In the genomic region with DNA sequence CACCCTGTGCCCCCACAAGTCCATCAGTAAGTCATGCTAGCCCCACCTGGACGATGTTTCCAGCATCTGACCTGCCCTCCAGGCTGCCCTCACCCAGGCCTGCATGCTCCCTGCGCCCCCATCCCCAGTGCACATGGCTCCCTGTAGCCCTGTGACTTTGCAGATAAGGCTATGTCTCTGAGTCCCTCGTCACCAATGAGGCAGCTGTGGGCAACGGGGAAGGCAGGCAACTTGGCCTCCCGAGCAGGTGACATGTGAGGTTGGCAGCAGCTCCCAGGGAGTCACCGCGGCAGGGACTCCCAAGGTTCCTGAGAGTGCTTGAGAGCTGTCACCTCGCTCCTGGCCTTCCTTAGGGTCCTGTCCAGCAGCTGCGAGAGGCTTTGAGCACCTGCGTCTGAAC, we compare ENCODE assay signal across 20 cellular contexts. TPM values are rescaled to one million over a fixed set of nuclear protein-coding genes. Genes with fewer than 3 reads are reported as not detected.
DNase-seq lines count a peak whose midpoint lies in the region; ATAC-seq, FAIRE-seq and TF ChIP-seq lines count a peak whose summit lies in the region.
"Had no signal": no experiment of that assay in that cellular context is flagged by ENCODE, and none has a peak within 500 bp of the region (broad histone marks: within the 10 kb centered on the region; RNA-seq: fewer than 3 reads in every experiment).

No MANE protein-coding gene starts in this region.

- in situ Hi-C loops in K562 (cut with MboI): no loop called here

- H3K27ac ChIP-seq in K562 (ENCODE audit: extremely low read depth, low read depth, low read length) (no peak overlapping the region), kidney (ENCODE audit: low read depth in 2 of 2, low read length in 2 of 2) (no peak overlapping the region), osteoblast (ENCODE audit: low read depth, low read length) (no peak overlapping the region)
- H3K27ac ChIP-seq: HL-60 had no signal

- TF ChIP-seq CTCF in K562 (IDR thresholded peaks at IDR 0.05 in 2 of 3, conservative IDR thresholded peaks at IDR 0.05 in 1 of 3; ENCODE audit: insufficient read depth in 2 of 3, low read depth in 1 of 3, low read length in 3 of 3): no peak
- TF ChIP-seq CTCF in kidney (IDR thresholded peaks at IDR 0.05; ENCODE audit: borderline replicate concordance, extremely low read depth, insufficient read depth): no peak
- TF ChIP-seq CTCF in osteoblast (IDR thresholded peaks at IDR 0.05; ENCODE audit: extremely low read depth, low read depth, low read length): no peak

- WGBS in K562 (ENCODE audit: insufficient coverage, low coverage, missing lambda C conversion rate): 45% methylated on average over 10 of the region's 10 CpGs

- H3K9ac ChIP-seq in K562 (ENCODE audit: insufficient read depth in 1 of 2, low read depth in 2 of 2, low read length in 2 of 2): peak overlapping the region in 1 of 2 experiments; percentile 7; a peak in 1 of 4 replicates
- H3K9ac ChIP-seq in kidney (ENCODE audit: low read length in 2 of 2): no peak overlapping the region

- BruUV-seq in K562 (replicated peaks; lab: Mats Ljungman, UMichigan): no TSS peak

- FAIRE-seq in K562 (lab: Jason Lieb, UNC): no peak
- FAIRE-seq in kidney (lab: Jason Lieb, UNC): no peak
- FAIRE-seq: GM12892, GM18507 had no signal

- CTCF ChIA-PET in K562 (lab: Yijun Ruan, JAX; ENCODE audit: low intra/inter-chr PET ratio): no interaction called here
- CTCF ChIA-PET in activated naive CD4-positive, alpha-beta T cell treated with anti-CD3 and anti-CD28 coated beads, Interleukin-2, amount 10 ng/mL, durations not matched to agents 7 days and 5 days (lab: Charles Lee): interaction anchor here (1.3 kb wide), 1 partner anchor 19 kb away, joined by 3 read pairs; no protein-coding TSS in a partner anchor

- H3K36me3 Mint-ChIP-seq in activated naive CD4-positive, alpha-beta T cell treated with anti-CD3 and anti-CD28 coated beads, Interleukin-2, amount 10 ng/mL, durations not matched to agents 7 days and 5 days: no peaks in the 10 kb centered on the region
- H3K36me3 Mint-ChIP-seq: CD4-positive, CD25-positive, alpha-beta regulatory T cell had no signal

- no peak for TF ChIP-seq EP300 in K562 (IDR thresholded peaks at IDR 0.05; ENCODE audit: low read length)

- H3K4me3 ChIP-seq in K562: no peak overlapping the region
- H3K4me3 ChIP-seq in kidney (ENCODE audit: low read length in 2 of 2): no peak overlapping the region
- H3K4me3 ChIP-seq in osteoblast (ENCODE audit: insufficient read depth, low read length): no peak overlapping the region
- H3K4me3 ChIP-seq: HAP-1 had no signal

- no peak overlapping the region for H3K4me3 Mint-ChIP-seq in activated naive CD4-positive, alpha-beta T cell treated with anti-CD3 and anti-CD28 coated beads, Interleukin-2, amount 10 ng/mL, durations not matched to agents 7 days and 5 days
- H3K4me3 Mint-ChIP-seq: CD4-positive, CD25-positive, alpha-beta regulatory T cell; CD8-positive, alpha-beta memory T cell had no signal

- H3K27me3 ChIP-seq in K562 (ENCODE audit: control insufficient read depth in 2 of 2, insufficient read depth in 2 of 2, low read length in 2 of 2) (no peaks in the 10 kb centered on the region), osteoblast (ENCODE audit: insufficient read depth, low read length) (peaks cover 21% of the 10 kb centered on the region)
- H3K27me3 ChIP-seq: BE2C had no signal

- no peaks in the 10 kb centered on the region for H3K9me3 ChIP-seq in K562 (replicated peaks; ENCODE audit: control insufficient read depth, insufficient read depth, low read depth, low read length)
- H3K9me3 ChIP-seq in kidney (ENCODE audit: control insufficient read depth in 1 of 2, low read length in 2 of 2): no peaks in the 10 kb centered on the region
- H3K9me3 ChIP-seq in osteoblast (ENCODE audit: low read depth, low read length): no peaks in the 10 kb centered on the region
- H3K9me3 ChIP-seq: BE2C had no signal

- no peaks in the 10 kb centered on the region for H3K9me1 ChIP-seq in K562 (ENCODE audit: control insufficient read depth, insufficient read depth, low read length)

- H3K4me1 Mint-ChIP-seq in activated naive CD4-positive, alpha-beta T cell treated with anti-CD3 and anti-CD28 coated beads, Interleukin-2, amount 10 ng/mL, durations not matched to agents 7 days and 5 days: peaks cover 10% of the 10 kb centered on the region
- H3K4me1 Mint-ChIP-seq: CD4-positive, CD25-positive, alpha-beta regulatory T cell; CD8-positive, alpha-beta memory T cell had no signal

- H3K36me3 ChIP-seq in K562 (ENCODE audit: control insufficient read depth, insufficient read depth, low read length) (no peaks in the 10 kb centered on the region), kidney (ENCODE audit: control insufficient read depth in 1 of 2, insufficient read depth in 2 of 2, low read length in 2 of 2) (no peaks in the 10 kb centered on the region), osteoblast (ENCODE audit: insufficient read depth, low read length) (no peaks in the 10 kb centered on the region)
- H3K36me3 ChIP-seq: BE2C, HAP-1 had no signal

- H3K27me3 Mint-ChIP-seq in activated naive CD4-positive, alpha-beta T cell treated with anti-CD3 and anti-CD28 coated beads, Interleukin-2, amount 10 ng/mL, durations not matched to agents 7 days and 5 days: peaks cover 90% of the 10 kb centered on the region

- H3K4me2 ChIP-seq in K562 (ENCODE audit: insufficient read depth, low read length): no peak overlapping the region
- no peak overlapping the region for H3K4me2 ChIP-seq in osteoblast (ENCODE audit: insufficient read depth, low read length)

- DNase-seq in D341Med (ENCODE audit: low spot score) (peak; percentile 17), K562 (ENCODE audit: extremely low read depth in 1 of 4, low spot score in 3 of 4) (peak in 1 of 4 experiments; percentile 7), kidney (peak; percentile 51), osteoblast (ENCODE audit: insufficient read length, low spot score, missing footprints) (peak; percentile 71)
- DNase-seq in activated naive CD4-positive, alpha-beta T cell treated with anti-CD3 and anti-CD28 coated beads, Interleukin-2, amount 10 ng/mL, durations not matched to agents 7 days and 5 days: no peak
- DNase-seq: BE2C; C1 segment of cervical spinal cord; CD4-positive, CD25-positive, alpha-beta regulatory T cell; COR-L47; DMS153; DMS79; GDM1; GOT3 had no signal

- ATAC-seq in K562: no peak
- ATAC-seq in HG02763 (IDR thresholded peaks at IDR 0.05; ENCODE audit: unreplicated experiment): no peak
- no peak for ATAC-seq in HG03354 (IDR thresholded peaks at IDR 0.05; ENCODE audit: poor library complexity, severe bottlenecking, unreplicated experiment)

- peaks cover 9 to 38% of the 10 kb centered on the region in 2 experiments for H3K4me1 ChIP-seq in K562 (replicated peaks in 1 of 2; ENCODE audit: control insufficient read depth in 2 of 2, insufficient read depth in 2 of 2, low read length in 2 of 2)
- no peaks in the 10 kb centered on the region for H3K4me1 ChIP-seq in kidney (ENCODE audit: control insufficient read depth in 1 of 2, insufficient read depth in 1 of 2, low read depth in 1 of 2, low read length in 2 of 2)
- H3K4me1 ChIP-seq in osteoblast (ENCODE audit: insufficient read depth, low read length): no peaks in the 10 kb centered on the region
- H3K4me1 ChIP-seq: BE2C, HAP-1 had no signal

- intact Hi-C loops in K562 (cut with micrococcal nuclease) (no loop called here), kidney (cut with DNase I) (no loop called here)

- H3K79me2 ChIP-seq in K562 (ENCODE audit: control insufficient read depth, insufficient read depth, low read length) (no peaks in the 10 kb centered on the region), osteoblast (ENCODE audit: insufficient read depth, low read length) (no peaks in the 10 kb centered on the region)

- TF ChIP-seq POLR2A in K562 (conservative IDR thresholded peaks at IDR 0.05): no peak

- no peak overlapping the region for H3K27ac Mint-ChIP-seq in activated naive CD4-positive, alpha-beta T cell treated with anti-CD3 and anti-CD28 coated beads, Interleukin-2, amount 10 ng/mL, durations not matched to agents 7 days and 5 days
- H3K27ac Mint-ChIP-seq: CD4-positive, CD25-positive, alpha-beta regulatory T cell; CD8-positive, alpha-beta memory T cell had no signal

- no peaks in the 10 kb centered on the region for H3K9me3 Mint-ChIP-seq in activated naive CD4-positive, alpha-beta T cell treated with anti-CD3 and anti-CD28 coated beads, Interleukin-2, amount 10 ng/mL, durations not matched to agents 7 days and 5 days
- H3K9me3 Mint-ChIP-seq: CD8-positive, alpha-beta memory T cell had no signal

- H2AFZ ChIP-seq in K562 (ENCODE audit: low read depth, low read length) (no peak overlapping the region), osteoblast (ENCODE audit: low read length) (no peak overlapping the region)

- no peak for TF ChIP-seq RAD21 in K562 (CRISPR knock-in tag; conservative IDR thresholded peaks at IDR 0.05 in 1 of 2, IDR thresholded peaks at IDR 0.05 in 1 of 2)

- H4K20me1 ChIP-seq in K562 (replicated peaks; ENCODE audit: control insufficient read depth, insufficient read depth, low read length) (no peaks in the 10 kb centered on the region), osteoblast (ENCODE audit: insufficient read depth, low read length) (no peaks in the 10 kb centered on the region)

- POLR2A ChIA-PET in K562 (lab: Yijun Ruan, JAX): interaction anchor here (0.7 to 1.2 kb wide), 2 partner anchors 17 to 24 kb away, joined by 3 to 4 read pairs; no protein-coding TSS in a partner anchor

RNA-seq across cellular contexts. Expression of gene AGPAT3, which starts 32.4 kb away (rescaled TPM):
- total RNA-seq in K562 (2011; cell fraction: chromatin; rRNA removed; ENCODE audit: low replicate concordance): 91.3 and 152 TPM in 2 replicates
- total RNA-seq in K562 (2011; cell fraction: nucleolus; rRNA removed): 92.9 and 103 TPM in 2 replicates
- total RNA-seq in K562 (2011; cell fraction: nucleoplasm; rRNA removed): 104 and 106 TPM in 2 replicates
- total RNA-seq in K562 (2014; rRNA removed) (41.3 and 50.4 TPM in 2 replicates), K562 (2014; rRNA removed; fragmentation: Illumina TruSeq; extraction: Trizol) (27.3 and 28.6 TPM in 2 replicates), K562 (2015; rRNA removed; fragmentation: Illumina TruSeq; extraction: Trizol) (33.7 and 35.7 TPM in 2 replicates), K562 (2021) (88.4 and 90.1 TPM in 2 replicates), kidney (86.2 TPM), osteoblast (37.4 and 47.4 TPM in 2 replicates)
- polyA plus RNA-seq in K562 (2011; rRNA removed) (48.3 and 63.4 TPM in 2 replicates), K562 (2014; fragmentation: Illumina TruSeq; extraction: Trizol) (33.2 and 48.4 TPM in 2 replicates), K562 (2014; fragmentation: Nextera tagmentation; extraction: Ambion mirVana) (1 to 10 TPM; 1.5 TPM), K562 (2014; rRNA removed) (46.6 and 50.1 TPM in 2 replicates), kidney (ENCODE audit: insufficient read depth, low read depth, low replicate concordance) (40.3 TPM)
- 66.5 and 76.4 TPM in 2 replicates for polyA plus RNA-seq in K562 (2011; cell fraction: cytosol; rRNA removed)
- polyA plus RNA-seq in K562 (2011; cell fraction: nucleus; rRNA removed): 70.1 and 87.0 TPM in 2 replicates
- polyA plus RNA-seq in K562 (2012): 42.6 and 65.7 TPM in 2 replicates
- polyA minus RNA-seq in K562 (2011; rRNA and poly(A)+ RNA removed): 40.0 and 57.0 TPM in 2 replicates
- 48.7 and 66.4 TPM in 2 replicates for polyA minus RNA-seq in K562 (2011; cell fraction: cytosol; rRNA and poly(A)+ RNA removed)
- polyA minus RNA-seq in K562 (2011; cell fraction: nucleus; rRNA and poly(A)+ RNA removed): 26.1 and 32.4 TPM in 2 replicates

RNA-seq across cellular contexts. Expression of gene RRP1, which starts 43.3 kb away (rescaled TPM):
- total RNA-seq in K562 (2011; cell fraction: chromatin; rRNA removed; ENCODE audit: low replicate concordance): 200 and 398 TPM in 2 replicates
- total RNA-seq in K562 (2011; cell fraction: nucleolus; rRNA removed): 176 and 196 TPM in 2 replicates
- total RNA-seq in K562 (2011; cell fraction: nucleoplasm; rRNA removed): 186 and 220 TPM in 2 replicates
- total RNA-seq in K562 (2014; rRNA removed): 68.6 and 84.3 TPM in 2 replicates
- 40.5 and 48.5 TPM in 2 replicates for total RNA-seq in K562 (2014; rRNA removed; fragmentation: Illumina TruSeq; extraction: Trizol)
- 51.6 and 52.9 TPM in 2 replicates for total RNA-seq in K562 (2015; rRNA removed; fragmentation: Illumina TruSeq; extraction: Trizol)
- total RNA-seq in K562 (2021): 89.1 and 105 TPM in 2 replicates
- 38.0 and 47.3 TPM in 2 replicates for polyA plus RNA-seq in K562 (2011; rRNA removed)
- polyA plus RNA-seq in K562 (2011; cell fraction: cytosol; rRNA removed): 22.9 and 23.5 TPM in 2 replicates
- polyA plus RNA-seq in K562 (2011; cell fraction: nucleus; rRNA removed): 233 and 286 TPM in 2 replicates
- 35.6 and 62.2 TPM in 2 replicates for polyA plus RNA-seq in K562 (2012)
- polyA plus RNA-seq in K562 (2014; fragmentation: Illumina TruSeq; extraction: Trizol): 79.7 and 97.5 TPM in 2 replicates
- 1 to 10 TPM in 1 of 2 experiments, under 1 TPM in 1; 0.89 to 1.8 TPM for polyA plus RNA-seq in K562 (2014; fragmentation: Nextera tagmentation; extraction: Ambion mirVana)
- polyA plus RNA-seq in K562 (2014; rRNA removed): 60.2 and 64.7 TPM in 2 replicates
- 23.9 and 28.6 TPM in 2 replicates for polyA minus RNA-seq in K562 (2011; rRNA and poly(A)+ RNA removed)
- 20.8 and 22.0 TPM in 2 replicates for polyA minus RNA-seq in K562 (2011; cell fraction: cytosol; rRNA and poly(A)+ RNA removed)
- polyA minus RNA-seq in K562 (2011; cell fraction: nucleus; rRNA and poly(A)+ RNA removed): 66.5 and 104 TPM in 2 replicates
- total RNA-seq in kidney: 18.7 TPM
- polyA plus RNA-seq in kidney (ENCODE audit: insufficient read depth, low read depth, low replicate concordance): 12.9 TPM
- 16.5 and 18.5 TPM in 2 replicates for total RNA-seq in osteoblast

RNA-seq across cellular contexts. Expression of gene CSTB, which starts 56.5 kb away (rescaled TPM):
- 10.6 and 21.9 TPM in 2 replicates for total RNA-seq in K562 (2011; cell fraction: chromatin; rRNA removed; ENCODE audit: low replicate concordance)
- total RNA-seq in K562 (2011; cell fraction: nucleolus; rRNA removed): 19.5 and 22.0 TPM in 2 replicates
- total RNA-seq in K562 (2011; cell fraction: nucleoplasm; rRNA removed): 18.3 and 24.3 TPM in 2 replicates
- total RNA-seq in K562 (2014; rRNA removed) (23.1 and 29.0 TPM in 2 replicates), K562 (2014; rRNA removed; fragmentation: Illumina TruSeq; extraction: Trizol) (20.8 and 21.1 TPM in 2 replicates), K562 (2015; rRNA removed; fragmentation: Illumina TruSeq; extraction: Trizol) (31.7 and 34.9 TPM in 2 replicates), K562 (2021) (43.5 and 48.1 TPM in 2 replicates), kidney (74.5 TPM), osteoblast (14.8 and 18.3 TPM in 2 replicates)
- polyA plus RNA-seq in K562 (2011; rRNA removed) (46.6 and 58.0 TPM in 2 replicates), K562 (2014; fragmentation: Illumina TruSeq; extraction: Trizol) (64.2 and 79.8 TPM in 2 replicates), K562 (2014; fragmentation: Nextera tagmentation; extraction: Ambion mirVana) (10 to 100 TPM; 12.4 to 17.1 TPM), K562 (2014; rRNA removed) (65.0 and 67.8 TPM in 2 replicates), kidney (ENCODE audit: insufficient read depth, low read depth, low replicate concordance) (97.8 TPM)
- 74.4 and 80.8 TPM in 2 replicates for polyA plus RNA-seq in K562 (2011; cell fraction: cytosol; rRNA removed)
- 36.5 and 43.3 TPM in 2 replicates for polyA plus RNA-seq in K562 (2011; cell fraction: nucleus; rRNA removed)
- 76.9 and 118 TPM in 2 replicates for polyA plus RNA-seq in K562 (2012)
- 33.5 and 37.4 TPM in 2 replicates for polyA minus RNA-seq in K562 (2011; rRNA and poly(A)+ RNA removed)
- 14.2 and 21.7 TPM in 2 replicates for polyA minus RNA-seq in K562 (2011; cell fraction: cytosol; rRNA and poly(A)+ RNA removed)
- 9.0 and 14.1 TPM in 2 replicates for polyA minus RNA-seq in K562 (2011; cell fraction: nucleus; rRNA and poly(A)+ RNA removed)
